21 cellular contexts compared by ENCODE assay signal in the genomic region with DNA sequence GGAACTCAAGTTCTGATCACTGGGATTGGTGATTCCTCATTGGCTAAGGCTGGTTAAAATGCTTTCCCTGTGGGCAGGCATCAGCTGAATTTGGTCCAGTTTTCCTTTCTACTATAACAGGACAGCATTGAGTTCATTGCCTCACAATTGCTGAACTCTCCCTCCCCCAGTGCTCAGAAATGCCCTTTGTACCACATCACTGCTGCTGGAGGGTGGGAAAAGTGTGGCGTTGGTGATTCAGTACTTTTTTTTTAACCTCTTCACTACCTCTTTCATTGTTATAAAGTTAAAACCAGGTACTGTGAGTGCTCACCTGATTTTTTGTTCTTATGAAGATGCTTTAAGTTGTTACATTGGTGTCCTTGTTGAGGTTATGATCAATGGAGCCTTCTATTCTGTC.
"Had no signal": no experiment of that assay in that cellular context is flagged by ENCODE, and none has a peak within 500 bp of the region (broad histone marks: within the 10 kb centered on the region; RNA-seq: fewer than 3 reads in every experiment).

No MANE protein-coding gene starts in this region.

- H3K36me3 ChIP-seq: ascending aorta, SJSA1 had no signal

- DNase-seq: activated B cell treated with CpG ODN at 0.5 μM for 24 hours; activated CD4-positive, alpha-beta memory T cell treated with anti-CD3 and anti-CD28 coated beads, Interleukin-2, amount 10 ng/mL, durations not matched to agents 7 days and 5 days; activated CD4-positive, alpha-beta T cell treated with anti-CD3 and anti-CD28 coated beads for 1 hour; activated CD4-positive, alpha-beta T cell treated with anti-CD3 and anti-CD28 coated beads, Interleukin-2, amount 10 ng/mL, durations not matched to agents 7 days and 5 days; activated gamma-delta T cell treated with Interleukin-2 at 50 U/mL for 16 hours; activated naive CD4-positive, alpha-beta T cell treated with anti-CD3 and anti-CD28 coated beads, Interleukin-2, amount 50 U/mL, for 16 hours; activated T-cell treated with anti-CD3 and anti-CD28 coated beads for 4 hours; activated T-cell treated with anti-CD3 and anti-CD28 coated beads, Interleukin-2, amount 50 U/mL, for 48 hours; amniotic stem cell; body of pancreas; central memory CD4-positive, alpha-beta T cell; NCI-H1048; NCI-H146; NCI-H187 treated with DMSO at 0.1 percent for 48 hours; NCI-H2081 treated with DMSO at 0.1 percent for 48 hours; NCI-H446; NCI-H524; SHP77 had no signal

- H3K4me1 ChIP-seq: ascending aorta, body of pancreas, SJSA1 had no signal

- ATAC-seq: body of pancreas, SK-N-SH treated with all-trans-retinoic acid at 6 μM for 48 hours had no signal

- H3K9me3 ChIP-seq: body of pancreas, SJSA1 had no signal

- H3K27me3 ChIP-seq: ascending aorta, body of pancreas, SJSA1 had no signal

- H3K4me3 ChIP-seq: ascending aorta, body of pancreas, SJSA1 had no signal

- H3K27ac ChIP-seq: ascending aorta, body of pancreas, SJSA1 had no signal
